Comparison of ENCODE assay signal across 1 cellular context in genomic region chr17:10316986-10317834, GRCh38.
TF ChIP-seq lines count a peak whose summit lies in the region.

No MANE protein-coding gene starts in this region.

TF ChIP-seq in HepG2, 621 proteins besides CTCF, POLR2A, EP300 and RAD21 (continued from another document):
- peak; percentile 19; the same call in 1 of the 2 replicates for TF ChIP-seq STAG1 (CRISPR knock-in tag; IDR thresholded peaks at IDR 0.05)
- TF ChIP-seq ZKSCAN8 (CRISPR knock-in tag; IDR thresholded peaks at IDR 0.05; ENCODE audit: borderline replicate concordance) = no peak
- TF ChIP-seq ATAD3A (CRISPR knock-in tag; IDR thresholded peaks at IDR 0.05) = no peak
- TF ChIP-seq SRF (IDR thresholded peaks at IDR 0.05; ENCODE audit: low read depth, low read length) = 0 out of 2 replicates have a peak, but pooled peaks have one; percentile 12
- no peak for TF ChIP-seq ZNF142 (CRISPR knock-in tag; IDR thresholded peaks at IDR 0.05)
- no peak for TF ChIP-seq ARHGAP35 (CRISPR knock-in tag; IDR thresholded peaks at IDR 0.05; ENCODE audit: borderline replicate concordance)
- no peak for TF ChIP-seq ZZZ3 (CRISPR knock-in tag; IDR thresholded peaks at IDR 0.05; ENCODE audit: borderline replicate concordance)
- TF ChIP-seq GFI1 (CRISPR knock-in tag; IDR thresholded peaks at IDR 0.05; ENCODE audit: borderline replicate concordance) = no peak
- 0 out of 2 replicates have a peak, but pooled peaks have one; percentile 12 for TF ChIP-seq FOSL2 (CRISPR knock-in tag; IDR thresholded peaks at IDR 0.05)
